10 cellular contexts compared by ENCODE assay signal in genomic region chr19:29259153-29259552, GRCh38. TPM values are rescaled to one million over a fixed set of nuclear protein-coding genes. Genes with fewer than 3 reads are reported as not detected.
A peak's percentile ranks its signal among the peaks of the same experiment; 100 is the strongest.
DNase-seq lines count a peak whose midpoint lies in the region; ATAC-seq, FAIRE-seq and TF ChIP-seq lines count a peak whose summit lies in the region.
"Had no signal": no experiment of that assay in that cellular context is flagged by ENCODE, and none has a peak within 500 bp of the region (broad histone marks: within the 10 kb centered on the region; RNA-seq: fewer than 3 reads in every experiment).

No MANE protein-coding gene starts in this region.

- H3K36me3 ChIP-seq in mammary epithelial cell (ENCODE audit: insufficient read depth, low read length): no peaks in the 10 kb centered on the region

- POLR2A ChIA-PET in A549 (lab: Yijun Ruan, JAX): no interaction called here

- no peak overlapping the region for H3K27ac Mint-ChIP-seq in activated T-helper 17 cell treated with anti-CD3 and anti-CD28 coated beads, Interleukin-2, amount 50 U/mL, for 72 hours
- H3K27ac Mint-ChIP-seq: CD8-positive, alpha-beta T cell had no signal

- H3K27me3 Mint-ChIP-seq in activated T-helper 17 cell treated with anti-CD3 and anti-CD28 coated beads, Interleukin-2, amount 50 U/mL, for 72 hours: peaks cover 5% of the 10 kb centered on the region

- in situ Hi-C loops in mammary epithelial cell (cut with MboI; ENCODE audit: low sequenced_read_pairs in 2 of 2): no loop called here

- H3K4me2 ChIP-seq in A549 (no peak overlapping the region), mammary epithelial cell (ENCODE audit: insufficient read depth, low read depth, low read length) (no peak overlapping the region)

- TF ChIP-seq POLR2A in A549 (IDR thresholded peaks at IDR 0.05; ENCODE audit: low read length): no peak

- TF ChIP-seq EP300 in A549 (IDR thresholded peaks at IDR 0.05): no peak

- CTCF ChIA-PET in A549 (lab: Yijun Ruan, JAX) (interaction anchor here (2.0 to 10.3 kb wide), 4 partner anchors 12 to 25 kb away, joined by 5 to 83 read pairs (median 30); no protein-coding TSS in a partner anchor), mammary epithelial cell (lab: Charles Lee; ENCODE audit: low non-redundant PET) (no interaction called here)

- TF ChIP-seq CTCF in A549 (IDR thresholded peaks at IDR 0.05) (peak; percentile 43; the same call in 2 of the 3 replicates), GM10266 (IDR thresholded peaks at IDR 0.05; ENCODE audit: control insufficient read depth, insufficient read depth, low read depth, missing control alignments) (peak; percentile 2), coronary artery (IDR thresholded peaks at IDR 0.05) (no peak), mammary epithelial cell (conservative IDR thresholded peaks at IDR 0.05 in 1 of 2, IDR thresholded peaks at IDR 0.05 in 1 of 2; ENCODE audit: extremely low read depth in 1 of 2, insufficient read depth in 1 of 2, low read depth in 1 of 2, low read length in 2 of 2) (no peak)

- no peaks in the 10 kb centered on the region for H3K79me2 ChIP-seq in mammary epithelial cell (ENCODE audit: insufficient read depth, low read length)

- H3K4me1 ChIP-seq in A549 (no peaks in the 10 kb centered on the region), mammary epithelial cell (ENCODE audit: insufficient read depth, low read length) (no peaks in the 10 kb centered on the region)

- intact Hi-C loops in mammary epithelial cell (cut with micrococcal nuclease): no loop called here

- H3K4me1 Mint-ChIP-seq in activated T-helper 17 cell treated with anti-CD3 and anti-CD28 coated beads, Interleukin-2, amount 50 U/mL, for 72 hours: no peaks in the 10 kb centered on the region

- no TSS peak for BruUV-seq in mammary epithelial cell (replicated peaks; lab: Mats Ljungman, UMichigan)

- DNase-seq in A549 (ENCODE audit: low read depth in 1 of 2, low spot score in 1 of 2) (peak in 1 of 2 experiments; percentile 51), GM10266 (ENCODE audit: extremely low spot score) (no peak), NCI-H345 (lab: John Stamatoyannopoulos, UW) (peak; percentile 20), coronary artery (ENCODE audit: low spot score) (peak; percentile 43), NCI-H2107 treated with DMSO at 0.1 percent for 48 hours (lab: John Stamatoyannopoulos, UW; ENCODE audit: unreplicated experiment) (no peak), mammary epithelial cell (no peak)

- H3K36me3 Mint-ChIP-seq in activated T-helper 17 cell treated with anti-CD3 and anti-CD28 coated beads, Interleukin-2, amount 50 U/mL, for 72 hours (ENCODE audit: low read depth): no peaks in the 10 kb centered on the region
- H3K36me3 Mint-ChIP-seq: CD8-positive, alpha-beta T cell had no signal

- dilution Hi-C loops in mammary epithelial cell (cut with HindIII; ENCODE audit: low sequenced_read_pairs): no loop called here

- TF ChIP-seq RAD21 in A549 (conservative IDR thresholded peaks at IDR 0.05 in 1 of 2, IDR thresholded peaks at IDR 0.05 in 1 of 2): peak; percentile 29 to 46; a peak in 4 of 5 replicates

- H3K4me3 Mint-ChIP-seq in activated T-helper 17 cell treated with anti-CD3 and anti-CD28 coated beads, Interleukin-2, amount 50 U/mL, for 72 hours: no peak overlapping the region
- H3K4me3 Mint-ChIP-seq: CD8-positive, alpha-beta T cell had no signal

- no peak for FAIRE-seq in A549 (lab: Jason Lieb, UNC)

- no peaks in the 10 kb centered on the region for H4K20me1 ChIP-seq in mammary epithelial cell (ENCODE audit: insufficient read depth, low read length)

- no peaks in the 10 kb centered on the region for H3K27me3 ChIP-seq in mammary epithelial cell (ENCODE audit: insufficient read depth, low read length)

- no peak overlapping the region for H3K9ac ChIP-seq in mammary epithelial cell (ENCODE audit: insufficient read depth, low read length)

- H3K4me3 ChIP-seq in A549: no peak overlapping the region
- H3K4me3 ChIP-seq in coronary artery: no peak overlapping the region
- H3K4me3 ChIP-seq in mammary epithelial cell (replicated peaks in 1 of 3; ENCODE audit: insufficient read depth in 1 of 3, low read depth in 2 of 3, low read length in 3 of 3): no peak overlapping the region

- ATAC-seq in A549: peak; percentile 65 to 71
- no peak for ATAC-seq in activated T-helper 17 cell treated with anti-CD3 and anti-CD28 coated beads, Interleukin-2, amount 50 U/mL, for 72 hours (replicated peaks)
- ATAC-seq in GM21825 (IDR thresholded peaks at IDR 0.05; ENCODE audit: unreplicated experiment): no peak
- ATAC-seq: CD8-positive, alpha-beta T cell; sciatic nerve had no signal

- H3K27ac ChIP-seq in A549 (no peak overlapping the region), coronary artery (no peak overlapping the region), mammary epithelial cell (ENCODE audit: insufficient read depth, low read depth, low read length) (no peak overlapping the region)

- no peaks in the 10 kb centered on the region for H3K9me3 Mint-ChIP-seq in activated T-helper 17 cell treated with anti-CD3 and anti-CD28 coated beads, Interleukin-2, amount 50 U/mL, for 72 hours
- H3K9me3 Mint-ChIP-seq: CD8-positive, alpha-beta T cell had no signal

- no peak overlapping the region for H2AFZ ChIP-seq in mammary epithelial cell (ENCODE audit: low read depth, low read length)

- WGBS in A549 (ENCODE audit: missing lambda C conversion rate): 26% methylated on average over 3 of the region's 3 CpGs
- WGBS in mammary epithelial cell (ENCODE audit: low coverage, missing lambda C conversion rate): 54% methylated on average over 3 of the region's 3 CpGs

- H3K9me3 ChIP-seq in A549: 0 out of 3 replicates have a peak, but pooled peaks cover 10% of the 10 kb centered on the region
- H3K9me3 ChIP-seq in mammary epithelial cell (replicated peaks; ENCODE audit: insufficient read depth, low read length): peaks cover 18% of the 10 kb centered on the region

TF ChIP-seq in A549, 52 proteins besides CTCF, POLR2A, EP300 and RAD21:
- TF ChIP-seq RCOR1 (IDR thresholded peaks at IDR 0.05; ENCODE audit: low read depth, low read length) (no peak), CHD2 (IDR thresholded peaks at IDR 0.05; ENCODE audit: low read length, partially characterized antibody) (no peak), GATA3 (IDR thresholded peaks at IDR 0.05; ENCODE audit: borderline replicate concordance) (no peak), TP53 (CRISPR knock-in tag; IDR thresholded peaks at IDR 0.05) (no peak), MAFK (IDR thresholded peaks at IDR 0.05; ENCODE audit: partially characterized antibody) (no peak), HOXA7 (CRISPR knock-in tag; IDR thresholded peaks at IDR 0.05) (no peak), ELK1 (IDR thresholded peaks at IDR 0.05; ENCODE audit: low read depth, low read length) (no peak), HOXB5 (CRISPR knock-in tag; IDR thresholded peaks at IDR 0.05) (no peak), KDM1A (IDR thresholded peaks at IDR 0.05; ENCODE audit: low read depth) (no peak), PBX3 (IDR thresholded peaks at IDR 0.05) (no peak), CEBPB (IDR thresholded peaks at IDR 0.05) (no peak), SMC3 (IDR thresholded peaks at IDR 0.05) (no peak), RNF2 (IDR thresholded peaks at IDR 0.05; ENCODE audit: borderline replicate concordance, low read depth) (no peak), BHLHE40 (IDR thresholded peaks at IDR 0.05; ENCODE audit: low read depth, low read length) (no peak), FOSL2 (IDR thresholded peaks at IDR 0.05) (no peak), FOSL2 (CRISPR knock-in tag; IDR thresholded peaks at IDR 0.05) (no peak), BCL3 (IDR thresholded peaks at IDR 0.05) (no peak)

RNA-seq across cellular contexts. Expression of gene UQCRFS1, which starts 46.2 kb away (rescaled TPM):
- polyA plus RNA-seq in A549 (2011; rRNA removed) (148 and 201 TPM in 2 replicates), A549 (2017; fragmentation: RNase III; extraction: RNeasy Plus Mini Kit Qiagen cat#74134 plus additional on column Dnase treatment) (105 to 111 TPM (median 109 TPM) in 3 replicates), mammary epithelial cell (49.3 TPM)
- 150 and 170 TPM in 2 replicates for polyA plus RNA-seq in A549 (2012; cell fraction: cytosol; rRNA removed)
- polyA plus RNA-seq in A549 (2012; cell fraction: nucleus; rRNA removed): 73.3 and 89.7 TPM in 2 replicates
- 75.9 and 78.8 TPM in 2 replicates for polyA minus RNA-seq in A549 (2011; rRNA and poly(A)+ RNA removed)
- total RNA-seq in activated T-helper 17 cell treated with anti-CD3 and anti-CD28 coated beads, Interleukin-2, amount 50 U/mL, for 72 hours: 10 to 100 TPM; 23.1 to 44.2 TPM
- total RNA-seq in mammary epithelial cell: 10 to 100 TPM; 27.0 to 35.3 TPM
- 57.9 TPM for polyA minus RNA-seq in mammary epithelial cell

Comparison
In these comparisons a context has a peak if more than half of its experiments do, and no peak if none do; other contexts are left out.
1. ATAC-seq: peak in A549 (2 of 2); none in activated T-helper 17 cell treated with anti-CD3 and anti-CD28 coated beads, Interleukin-2, amount 50 U/mL, for 72 hours (single experiment) and GM21825 (single experiment).
2. DNase-seq: peak in NCI-H345 (single experiment) and coronary artery (single experiment); none in GM10266 (single experiment), NCI-H2107 treated with DMSO at 0.1 percent for 48 hours (single experiment) and mammary epithelial cell (single experiment).
3. CTCF ChIP-seq: peak in A549 (single experiment) and GM10266 (single experiment); none in coronary artery (single experiment) and mammary epithelial cell (0 of 2).